Comparison of ENCODE assay signal across 8 cellular contexts in the genomic region with DNA sequence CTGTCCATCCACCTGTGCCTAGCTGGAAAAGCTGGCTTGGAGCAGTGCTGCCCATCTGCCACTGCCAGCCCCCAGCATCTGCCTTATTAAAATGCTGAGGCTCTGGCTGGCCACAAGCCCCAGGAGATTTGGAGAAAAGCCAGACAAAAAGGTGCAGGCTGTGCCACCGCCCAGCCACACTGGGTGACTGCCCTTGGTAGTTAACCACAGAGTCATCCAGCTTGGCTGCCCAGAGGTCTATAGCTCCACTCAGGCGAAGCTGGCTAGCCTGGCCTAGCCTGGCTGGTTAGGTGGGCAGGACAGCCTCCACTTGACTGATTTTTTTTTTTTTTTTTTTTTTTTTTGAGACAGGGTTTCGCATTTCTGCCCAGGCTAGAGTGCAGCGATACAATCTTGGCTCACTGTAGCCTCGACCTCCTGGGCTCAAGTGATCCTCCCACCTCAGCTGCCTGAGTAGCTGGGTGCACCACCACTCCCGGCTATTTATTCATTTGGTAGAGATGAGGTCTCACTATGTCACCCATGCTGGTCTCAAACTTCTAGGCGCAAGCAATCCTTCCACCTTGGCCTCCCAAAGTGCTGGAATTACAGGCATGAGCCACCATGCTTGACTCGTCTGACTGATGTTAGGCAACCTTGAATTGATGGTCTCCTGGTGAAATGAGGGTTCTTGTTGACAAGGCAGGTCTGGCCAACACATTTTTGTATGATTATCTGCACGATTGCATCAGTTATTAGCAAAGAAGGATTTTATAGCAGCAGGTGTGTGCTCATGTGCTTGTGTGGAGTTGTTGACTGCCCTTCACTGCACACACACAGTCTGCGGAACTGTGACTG.
A peak's percentile ranks its signal among the peaks of the same experiment; 100 is the strongest.
DNase-seq lines count a peak whose midpoint lies in the region; ATAC-seq lines count a peak whose summit lies in the region.

No MANE protein-coding gene starts in this region.

- H3K9me3 Mint-ChIP-seq in T-cell = no peaks in the 10 kb centered on the region

- CTCF ChIA-PET in T-cell (lab: Charles Lee) = interaction anchor here in 1 of 2 donors (0.5 to 2.6 kb wide), 4 partner anchors 10 to 187 kb away, joined by 3 to 21 read pairs (median 6); no protein-coding TSS in a partner anchor

- peaks cover 94% of the 10 kb centered on the region for H3K4me1 ChIP-seq in BLaER1
- peaks cover 10% of the 10 kb centered on the region for H3K4me1 ChIP-seq in SJCRH30

- no peaks in the 10 kb centered on the region for H3K36me3 ChIP-seq in BLaER1
- no peaks in the 10 kb centered on the region for H3K36me3 ChIP-seq in SJCRH30

- peak overlapping the region; percentile 41 to 84 (median 56) for H3K4me3 Mint-ChIP-seq in T-cell

- H3K27ac Mint-ChIP-seq in T-cell = peak overlapping the region; percentile 98 to 99

- POLR2A ChIA-PET in T-cell (lab: Charles Lee) = no interaction called here

- ATAC-seq in T-cell (replicated peaks in 1 of 4) (no peak), left lobe of liver (peak; percentile 82), HG03457 (IDR thresholded peaks at IDR 0.05; ENCODE audit: unreplicated experiment) (no peak), sciatic nerve (no peak)

- peaks cover 100% of the 10 kb centered on the region for H4K20me1 ChIP-seq in BLaER1

- intact Hi-C loops in sciatic nerve (cut with DNase I) = no loop called here

- H3K9me3 ChIP-seq in BLaER1 (no peaks in the 10 kb centered on the region), SJCRH30 (replicated peaks) (no peaks in the 10 kb centered on the region)

- 0 out of 2 replicates have a peak overlapping the region, but pooled peaks have one; percentile 9 for H3K4me3 ChIP-seq in BLaER1
- H3K4me3 ChIP-seq in SJCRH30 = no peak overlapping the region

- H3K4me1 Mint-ChIP-seq in T-cell = peaks cover 88 to 98% (median 98%) of the 10 kb centered on the region in 3 donors

- 0 out of 2 replicates have a peak overlapping the region, but pooled peaks have one; percentile 21 for H3K27ac ChIP-seq in BLaER1
- no peak overlapping the region for H3K27ac ChIP-seq in SJCRH30

- peaks cover 2% of the 10 kb centered on the region for H3K36me3 Mint-ChIP-seq in T-cell

- no peaks in the 10 kb centered on the region for H3K27me3 Mint-ChIP-seq in T-cell

- H3K4me2 ChIP-seq in BLaER1 = peak overlapping the region; percentile 96

- H3K9ac ChIP-seq in BLaER1 = 0 out of 2 replicates have a peak overlapping the region, but pooled peaks have one; percentile 16

- DNase-seq in HK-2 (ENCODE audit: unreplicated experiment) (peak; percentile 29), T-cell (no peak), left lobe of liver (ENCODE audit: low spot score) (peak; percentile 74), SJCRH30 (no peak), sciatic nerve (ENCODE audit: low spot score) (no peak), activated gamma-delta T cell treated with Interleukin-2 at 50 U/mL for 16 hours (no peak)

- H3K27me3 ChIP-seq in BLaER1 (no peaks in the 10 kb centered on the region), SJCRH30 (peaks cover 14% of the 10 kb centered on the region; the same call in 1 of the 2 replicates)

Comparison
In these comparisons a context has a peak if more than half of its experiments do, and no peak if none do; other contexts are left out.
1. DNase-seq: peak in HK-2 (single experiment) and left lobe of liver (single experiment); none in T-cell (0 of 34), SJCRH30 (0 of 2), sciatic nerve (single experiment) and activated gamma-delta T cell treated with Interleukin-2 at 50 U/mL for 16 hours (single experiment).